Comparison of ENCODE assay signal across 7 cellular contexts in the genomic region with DNA sequence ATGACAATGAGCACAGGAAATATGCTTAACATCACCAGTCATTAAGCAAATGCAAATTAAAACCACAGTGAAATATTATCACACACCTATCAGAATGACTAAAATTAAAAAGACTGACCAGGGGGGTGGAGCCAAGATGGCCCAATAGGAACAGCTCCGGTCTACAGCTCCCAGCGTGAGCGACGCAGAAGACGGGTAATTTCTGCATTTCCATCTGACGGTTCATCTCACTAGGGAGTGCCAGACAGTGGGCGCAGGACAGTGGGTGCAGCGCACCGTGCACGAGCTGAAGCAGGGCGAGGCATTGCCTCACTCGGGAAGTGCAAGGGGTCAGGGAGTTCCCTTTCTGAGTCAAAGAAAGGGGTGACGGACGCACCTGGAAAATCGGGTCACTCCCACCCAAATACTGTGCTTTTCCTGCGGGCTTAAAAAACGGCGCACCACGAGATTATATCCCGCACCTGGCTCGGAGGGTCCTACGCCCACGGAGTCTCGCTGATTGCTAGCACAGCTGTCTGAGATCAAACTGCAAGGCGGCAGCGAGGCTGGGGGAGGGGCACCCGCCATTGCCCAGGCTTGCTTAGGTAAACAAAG. TPM values are rescaled to one million over a fixed set of nuclear protein-coding genes. Genes with fewer than 3 reads are reported as not detected.
A peak's percentile ranks its signal among the peaks of the same experiment; 100 is the strongest.
DNase-seq lines count a peak whose midpoint lies in the region; ATAC-seq, FAIRE-seq and TF ChIP-seq lines count a peak whose summit lies in the region.
"Not testable (repeated sequence)": the region's sequence is repeated elsewhere in the genome, so short reads cannot be mapped to it uniquely, and the experiment has no call there.

No MANE protein-coding gene starts in this region.

- not testable (repeated sequence) for H3K18ac ChIP-seq in H1 (ENCODE audit: extremely low read depth, low read length)

- H3K36me3 Mint-ChIP-seq in T-helper 1 cell treated with Interleukin-12 subunit alpha and Interleukin-12 subunit beta and Interleukin-4 antibody, amounts not matched to agents 30 μg/mL and 1 μg/mL, for 36 hours (ENCODE audit: low read depth); activated T-helper 2 cell treated with anti-CD3 and anti-CD28 coated beads, Interferon-gamma antibody, Interleukin-2, Interleukin-4, amounts not matched to agents 10 μg/mL and 5 μg/mL and 100 μg/mL, durations not matched to agents 14 hours and 24 hours and 36 hours (ENCODE audit: low read depth): not testable (repeated sequence)

- not testable (repeated sequence) for H3K23me2 ChIP-seq in H1 (ENCODE audit: low read depth, low read length)

- not testable (repeated sequence) for H3K79me1 ChIP-seq in H1 (ENCODE audit: low read depth, low read length)

- not testable (repeated sequence) for H2AFZ ChIP-seq in H1 (ENCODE audit: low read length)

- POLR2A ChIA-PET in H1 (lab: Charles Lee; ENCODE audit: partially characterized antibody) = not testable (repeated sequence)

- not testable (repeated sequence) for H2BK5ac ChIP-seq in H1 (ENCODE audit: low read depth, low read length)

- H3K27ac Mint-ChIP-seq in T-helper 1 cell treated with Interleukin-12 subunit alpha and Interleukin-12 subunit beta and Interleukin-4 antibody, amounts not matched to agents 30 μg/mL and 1 μg/mL, for 36 hours = peak overlapping the region; percentile 62
- peak overlapping the region; percentile 55 for H3K27ac Mint-ChIP-seq in activated T-helper 2 cell treated with anti-CD3 and anti-CD28 coated beads, Interferon-gamma antibody, Interleukin-2, Interleukin-4, amounts not matched to agents 10 μg/mL and 5 μg/mL and 100 μg/mL, durations not matched to agents 14 hours and 24 hours and 36 hours

- not testable (repeated sequence) for H3K9me3 ChIP-seq in NT2/D1 (ENCODE audit: insufficient read depth, low read length); H1 (ENCODE audit: insufficient read depth in 2 of 2, low read depth in 1 of 2, low read length in 1 of 2); mucosa of descending colon

- not testable (repeated sequence) for TF ChIP-seq RAD21 in H1 (IDR thresholded peaks at IDR 0.05 in 1 of 2, conservative IDR thresholded peaks at IDR 0.05 in 1 of 2; ENCODE audit: low read depth in 2 of 2, low read length in 2 of 2)

- H2BK20ac ChIP-seq in H1 (ENCODE audit: low read length) = not testable (repeated sequence)

- not testable (repeated sequence) for H3K27me3 ChIP-seq in NT2/D1 (ENCODE audit: insufficient read depth, insufficient read length)
- H3K27me3 ChIP-seq in H1 (replicated peaks in 1 of 4; ENCODE audit: control insufficient read depth in 3 of 4, extremely low read depth in 1 of 4, insufficient read depth in 3 of 4, low read length in 3 of 4) = peaks cover 2 to 18% (median 5%) of the 10 kb centered on the region in 4 experiments; a peak in 6 of 7 replicates

- H4K20me1 ChIP-seq in H1 (replicated peaks in 1 of 2; ENCODE audit: control insufficient read depth in 1 of 2, insufficient read depth in 2 of 2, low read length in 2 of 2) = not testable (repeated sequence)

- not testable (repeated sequence) for TF ChIP-seq POLR2A in H1 (IDR thresholded peaks at IDR 0.05; ENCODE audit: control extremely low read depth in 1 of 2, low read depth in 2 of 2, low read length in 2 of 2)

- not testable (repeated sequence) for H2BK15ac ChIP-seq in H1 (ENCODE audit: low read length)

- H3K56ac ChIP-seq in H1 (replicated peaks; ENCODE audit: insufficient read length, low read depth, low read length) = not testable (repeated sequence)

- not testable (repeated sequence) for H3K9me3 Mint-ChIP-seq in T-helper 1 cell treated with Interleukin-12 subunit alpha and Interleukin-12 subunit beta and Interleukin-4 antibody, amounts not matched to agents 30 μg/mL and 1 μg/mL, for 36 hours; activated T-helper 2 cell treated with anti-CD3 and anti-CD28 coated beads, Interferon-gamma antibody, Interleukin-2, Interleukin-4, amounts not matched to agents 10 μg/mL and 5 μg/mL and 100 μg/mL, durations not matched to agents 14 hours and 24 hours and 36 hours

- H3K27me3 Mint-ChIP-seq in T-helper 1 cell treated with Interleukin-12 subunit alpha and Interleukin-12 subunit beta and Interleukin-4 antibody, amounts not matched to agents 30 μg/mL and 1 μg/mL, for 36 hours (ENCODE audit: low read depth) = peaks cover 18% of the 10 kb centered on the region
- not testable (repeated sequence) for H3K27me3 Mint-ChIP-seq in activated T-helper 2 cell treated with anti-CD3 and anti-CD28 coated beads, Interferon-gamma antibody, Interleukin-2, Interleukin-4, amounts not matched to agents 10 μg/mL and 5 μg/mL and 100 μg/mL, durations not matched to agents 14 hours and 24 hours and 36 hours (ENCODE audit: low read depth)

- 52% methylated on average over 20 of the region's 27 CpGs; no CpG with 5 or more reads in 1 of the 2 experiments for WGBS in H1 (ENCODE audit: extremely low coverage in 1 of 2, insufficient coverage in 1 of 2, insufficient read length in 1 of 2, insufficient replicate concordance in 2 of 2, low coverage in 1 of 2, low lambda C conversion rate in 2 of 2, missing lambda C conversion rate in 1 of 2), 2 experiments

- H4K91ac ChIP-seq in H1 (replicated peaks; ENCODE audit: insufficient read length, low read length) = not testable (repeated sequence)

- H2BK120ac ChIP-seq in H1 (replicated peaks; ENCODE audit: low read depth, low read length) = not testable (repeated sequence)

- ATAC-seq in HG02973 (IDR thresholded peaks at IDR 0.05; ENCODE audit: unreplicated experiment) (peak; percentile 73), mucosa of descending colon (peak; percentile 46)

- intact Hi-C loops in activated T-helper 2 cell treated with anti-CD3 and anti-CD28 coated beads, Interferon-gamma antibody, Interleukin-2, Interleukin-4, amounts not matched to agents 10 μg/mL and 5 μg/mL and 100 μg/mL, durations not matched to agents 14 hours and 24 hours and 36 hours (cut with micrococcal nuclease) = loop anchor here (2.0 kb wide), 1 partner anchor 37 kb away; no protein-coding TSS in a partner anchor
- intact Hi-C loops in mucosa of descending colon (cut with DNase I, micrococcal nuclease) = not testable (repeated sequence)

- H3K27ac ChIP-seq in H1 (ENCODE audit: low read depth, low read length) = not testable (repeated sequence)

- H3K4me3 Mint-ChIP-seq in T-helper 1 cell treated with Interleukin-12 subunit alpha and Interleukin-12 subunit beta and Interleukin-4 antibody, amounts not matched to agents 30 μg/mL and 1 μg/mL, for 36 hours = peak overlapping the region; percentile 76
- H3K4me3 Mint-ChIP-seq in activated T-helper 2 cell treated with anti-CD3 and anti-CD28 coated beads, Interferon-gamma antibody, Interleukin-2, Interleukin-4, amounts not matched to agents 10 μg/mL and 5 μg/mL and 100 μg/mL, durations not matched to agents 14 hours and 24 hours and 36 hours (ENCODE audit: low read depth) = peak overlapping the region; percentile 78

- DNase-seq in NT2/D1 (ENCODE audit: low read depth, low spot score) = not testable (repeated sequence)
- peak; percentile 22 for DNase-seq in activated T-helper 2 cell treated with anti-CD3 and anti-CD28 coated beads, Interferon-gamma antibody, Interleukin-2, Interleukin-4, amounts not matched to agents 10 μg/mL and 5 μg/mL and 100 μg/mL, durations not matched to agents 14 hours and 24 hours and 36 hours (ENCODE audit: low spot score)
- DNase-seq in H1 (ENCODE audit: low read depth in 1 of 2, low spot score in 2 of 2) (peak in 1 of 2 experiments; percentile 50), mucosa of descending colon (peak in 2 of 3 donors; percentile 58 to 63)

- not testable (repeated sequence) for TF ChIP-seq CTCF in H1 (IDR thresholded peaks at IDR 0.05; ENCODE audit: control extremely low read depth in 1 of 3, insufficient read depth in 1 of 3, low read depth in 1 of 3, low read length in 3 of 3); mucosa of descending colon (IDR thresholded peaks at IDR 0.05)

- not testable (repeated sequence) for H3K23ac ChIP-seq in H1 (ENCODE audit: insufficient read length)

- H3K9ac ChIP-seq in NT2/D1 (ENCODE audit: insufficient read length, low read depth); H1 (replicated peaks in 1 of 4; ENCODE audit: extremely low read depth in 1 of 4, low read depth in 3 of 4, low read length in 3 of 4): not testable (repeated sequence)

- TF ChIP-seq EP300 in H1 (IDR thresholded peaks at IDR 0.05; ENCODE audit: borderline replicate concordance in 1 of 2, low read depth in 2 of 2, low read length in 2 of 2) = not testable (repeated sequence)

- H4K8ac ChIP-seq in H1 (ENCODE audit: extremely low read depth, insufficient read depth, low read length) = not testable (repeated sequence)

- not testable (repeated sequence) for H3K4ac ChIP-seq in H1 (replicated peaks; ENCODE audit: insufficient read length, low read depth, low read length)

- not testable (repeated sequence) for H3K36me3 ChIP-seq in NT2/D1 (ENCODE audit: insufficient read depth, insufficient read length, low read length); H1 (ENCODE audit: control insufficient read depth in 2 of 4, insufficient read depth in 4 of 4, low read length in 3 of 4); mucosa of descending colon (ENCODE audit: low read depth)

- H3K4me3 ChIP-seq in GM08714 (ENCODE audit: low read length) (peak overlapping the region; percentile 45; the same call in 1 of the 2 replicates), NT2/D1 (ENCODE audit: insufficient read length, low read depth) (peak overlapping the region; percentile 46), H1 (ENCODE audit: extremely low read depth in 1 of 4, insufficient read depth in 2 of 4, low read depth in 3 of 4, low read length in 4 of 4) (peak overlapping the region; percentile 26 to 43 (median 28); a peak in 6 of 8 replicates)
- H3K4me3 ChIP-seq in mucosa of descending colon = not testable (repeated sequence)

- not testable (repeated sequence) for H2BK12ac ChIP-seq in H1 (ENCODE audit: low read depth, low read length)

- H3K4me1 Mint-ChIP-seq in T-helper 1 cell treated with Interleukin-12 subunit alpha and Interleukin-12 subunit beta and Interleukin-4 antibody, amounts not matched to agents 30 μg/mL and 1 μg/mL, for 36 hours (ENCODE audit: low read depth) = peaks cover 13% of the 10 kb centered on the region
- H3K4me1 Mint-ChIP-seq in activated T-helper 2 cell treated with anti-CD3 and anti-CD28 coated beads, Interferon-gamma antibody, Interleukin-2, Interleukin-4, amounts not matched to agents 10 μg/mL and 5 μg/mL and 100 μg/mL, durations not matched to agents 14 hours and 24 hours and 36 hours (ENCODE audit: low read depth) = peaks cover 13% of the 10 kb centered on the region

- H4K5ac ChIP-seq in H1 (ENCODE audit: insufficient read length, low read depth, low read length) = not testable (repeated sequence)

- not testable (repeated sequence) for H3K14ac ChIP-seq in H1 (ENCODE audit: insufficient read length)

- H2AK5ac ChIP-seq in H1 (ENCODE audit: low read depth, low read length) = not testable (repeated sequence)

- H3K79me2 ChIP-seq in H1 (ENCODE audit: control insufficient read depth in 1 of 2, insufficient read depth in 2 of 2, low read length in 2 of 2) = not testable (repeated sequence)

- CTCF ChIA-PET in H1 (lab: Charles Lee; ENCODE audit: partially characterized antibody) = interaction anchor here (1.1 kb wide), 2 partner anchors 21 to 44 kb away, joined by 3 read pairs; no protein-coding TSS in a partner anchor

- not testable (repeated sequence) for H3K4me1 ChIP-seq in NT2/D1 (ENCODE audit: insufficient read depth, insufficient read length); H1 (replicated peaks in 1 of 4; ENCODE audit: control insufficient read depth in 3 of 4, insufficient read depth in 4 of 4, low read length in 3 of 4); mucosa of descending colon (ENCODE audit: low read depth)

- FAIRE-seq in H1 (lab: Jason Lieb, UNC) = not testable (repeated sequence)

- H3K4me2 ChIP-seq in H1 (ENCODE audit: insufficient read depth in 1 of 2, low read depth in 2 of 2, low read length in 2 of 2) = peak overlapping the region in 1 of 2 experiments; percentile 13; a peak in 1 of 4 replicates

RNA-seq across cellular contexts. Expression of gene RABL2A, which starts 29.1 kb away (rescaled TPM):
- 25.3 and 27.0 TPM in 2 replicates for total RNA-seq in activated T-helper 2 cell treated with anti-CD3 and anti-CD28 coated beads, Interferon-gamma antibody, Interleukin-2, Interleukin-4, amounts not matched to agents 10 μg/mL and 5 μg/mL and 100 μg/mL, durations not matched to agents 14 hours and 24 hours and 36 hours
- total RNA-seq in H1 (2021; fragmentation: NEBNext Ultra II Directional; extraction: Animal tissue kit (Norgen Biotek cat#: 25700)) = 6.9 and 8.1 TPM in 2 replicates
- 9.8 and 10.9 TPM in 2 replicates for polyA plus RNA-seq in H1 (2011; rRNA removed)
- 9.5 TPM for polyA plus RNA-seq in H1 (2011; cell fraction: cytosol; rRNA removed)
- polyA plus RNA-seq in H1 (2011; cell fraction: nucleus; rRNA removed) = 21.0 TPM
- polyA plus RNA-seq in H1 (2012, experiment 1 of 2) = 8.1 to 13.6 TPM (median 8.5 TPM) in 4 replicates
- polyA plus RNA-seq in H1 (2012, experiment 2 of 2) = 4.9 TPM
- 5.3 TPM for polyA plus RNA-seq in H1 (2013, experiment 1 of 2)
- 4.4 TPM for polyA plus RNA-seq in H1 (2013, experiment 2 of 2)
- polyA minus RNA-seq in H1 (2011; rRNA and poly(A)+ RNA removed) = 12.3 and 14.8 TPM in 2 replicates
- polyA minus RNA-seq in H1 (2011; cell fraction: cytosol; rRNA and poly(A)+ RNA removed) = 6.3 TPM
- 13.0 TPM for polyA minus RNA-seq in H1 (2011; cell fraction: nucleus; rRNA and poly(A)+ RNA removed)
- total RNA-seq in mucosa of descending colon = 10 to 100 TPM; 14.2 to 25.1 (median 15.4) TPM
